Comparison of ENCODE assay signal across 15 cellular contexts in genomic region chr10:56449770-56450169, GRCh38.
DNase-seq lines count a peak whose midpoint lies in the region; ATAC-seq, FAIRE-seq and TF ChIP-seq lines count a peak whose summit lies in the region.
"Had no signal": no experiment of that assay in that cellular context is flagged by ENCODE, and none has a peak within 500 bp of the region (broad histone marks: within the 10 kb centered on the region; RNA-seq: fewer than 3 reads in every experiment).

No MANE protein-coding gene starts in this region.

- H3K27me3 ChIP-seq in endodermal cell (ENCODE audit: control insufficient read depth, insufficient read depth, low read length, poor library complexity, severe bottlenecking): no peaks in the 10 kb centered on the region
- H3K27me3 ChIP-seq: ovary, Peyer's patch had no signal

- H3K27me3 Mint-ChIP-seq in endodermal cell (ENCODE audit: insufficient read depth) (no peaks in the 10 kb centered on the region), T-helper 17 cell (no peaks in the 10 kb centered on the region)
- H3K27me3 Mint-ChIP-seq: CD8-positive, alpha-beta memory T cell; central memory CD8-positive, alpha-beta T cell had no signal

- no peak overlapping the region for H3K4me3 ChIP-seq in endodermal cell (ENCODE audit: low read length)
- H3K4me3 ChIP-seq: ovary, Peyer's patch had no signal

- H3K4me3 Mint-ChIP-seq in endodermal cell (no peak overlapping the region), T-helper 17 cell (no peak overlapping the region)
- H3K4me3 Mint-ChIP-seq: CD8-positive, alpha-beta memory T cell; central memory CD8-positive, alpha-beta T cell had no signal

- DNase-seq in DMS53 (lab: John Stamatoyannopoulos, UW): peak; percentile 49
- peak; percentile 24 for DNase-seq in NCI-H82 (lab: John Stamatoyannopoulos, UW)
- no peak for DNase-seq in endodermal cell
- no peak for DNase-seq in HTR-8/SVneo (ENCODE audit: insufficient read length, low spot score)
- no peak for DNase-seq in NCI-H526 (lab: John Stamatoyannopoulos, UW)
- no peak for DNase-seq in T-helper 17 cell
- no peak for DNase-seq in NCI-H510A treated with DMSO at 0.1 percent for 48 hours (lab: John Stamatoyannopoulos, UW)
- DNase-seq: activated CD4-positive, CD25-positive, alpha-beta regulatory T cell treated with anti-CD3 and anti-CD28 coated beads, Interleukin-2, amount 50 U/mL, for 72 hours; CD8-positive, alpha-beta memory T cell; ovary; Peyer's patch; stimulated activated CD4-positive, alpha-beta T cell treated with anti-CD3 and anti-CD28 coated beads, Interleukin-4, amount 100 ng/mL, for 24 hours had no signal

- H3K4me1 ChIP-seq in endodermal cell (ENCODE audit: control insufficient read depth, insufficient read depth, low read length): no peaks in the 10 kb centered on the region
- H3K4me1 ChIP-seq: Peyer's patch had no signal

- TF ChIP-seq CTCF in endodermal cell (conservative IDR thresholded peaks at IDR 0.05): peak; percentile 55

- H3K27ac ChIP-seq in endodermal cell (ENCODE audit: low read depth, low read length): no peak overlapping the region
- H3K27ac ChIP-seq: ovary, Peyer's patch had no signal

- FAIRE-seq in HTR-8/SVneo (lab: Jason Lieb, UNC): no peak

- no peak overlapping the region for H3K27ac Mint-ChIP-seq in endodermal cell
- H3K27ac Mint-ChIP-seq in T-helper 17 cell: no peak overlapping the region
- H3K27ac Mint-ChIP-seq: CD8-positive, alpha-beta memory T cell had no signal

- H3K36me3 Mint-ChIP-seq in endodermal cell (ENCODE audit: low read depth) (no peaks in the 10 kb centered on the region), T-helper 17 cell (ENCODE audit: low read depth) (no peaks in the 10 kb centered on the region)
- H3K36me3 Mint-ChIP-seq: CD8-positive, alpha-beta memory T cell had no signal

- H3K9me3 Mint-ChIP-seq in endodermal cell: peaks cover 40% of the 10 kb centered on the region

- H3K9me3 ChIP-seq in endodermal cell (ENCODE audit: control insufficient read depth, low read length): peaks cover 20% of the 10 kb centered on the region
- H3K9me3 ChIP-seq in T-helper 17 cell (ENCODE audit: control insufficient read depth, low read length, poor library complexity, severe bottlenecking): no peaks in the 10 kb centered on the region
- H3K9me3 ChIP-seq: ovary, Peyer's patch had no signal

- no peak overlapping the region for H3K9ac ChIP-seq in endodermal cell (ENCODE audit: extremely low read depth, low read length, poor library complexity, severe bottlenecking)

- no peaks in the 10 kb centered on the region for H3K36me3 ChIP-seq in endodermal cell (ENCODE audit: control insufficient read depth, insufficient read depth, low read length)
- H3K36me3 ChIP-seq: ovary, Peyer's patch had no signal

- ATAC-seq in HG02798 (IDR thresholded peaks at IDR 0.05; ENCODE audit: poor library complexity, unreplicated experiment) (peak; percentile 51), T-helper 17 cell (no peak)
- ATAC-seq: left lobe of liver had no signal

- H3K4me1 Mint-ChIP-seq in endodermal cell (no peaks in the 10 kb centered on the region), T-helper 17 cell (no peaks in the 10 kb centered on the region)
- H3K4me1 Mint-ChIP-seq: CD8-positive, alpha-beta memory T cell; central memory CD8-positive, alpha-beta T cell had no signal

Comparison
In these comparisons a context has a peak if more than half of its experiments do, and no peak if none do; other contexts are left out.
1. DNase-seq: peak in DMS53 (single experiment) and NCI-H82 (single experiment); none in endodermal cell (single experiment), HTR-8/SVneo (single experiment), NCI-H526 (0 of 2), T-helper 17 cell (0 of 3) and NCI-H510A treated with DMSO at 0.1 percent for 48 hours (single experiment).